Comparison of ENCODE assay signal across 8 cellular contexts in genomic region chr2:67476808-67477790, GRCh38.
DNase-seq lines count a peak whose midpoint lies in the region; TF ChIP-seq lines count a peak whose summit lies in the region.

No MANE protein-coding gene starts in this region.

- no peak overlapping the region for H3K4me2 ChIP-seq in smooth muscle cell

- no peaks in the 10 kb centered on the region for H3F3A ChIP-seq in smooth muscle cell (ENCODE audit: low read depth)

- no peaks in the 10 kb centered on the region for H3K79me2 ChIP-seq in smooth muscle cell (ENCODE audit: low read depth)

- peaks cover 5% of the 10 kb centered on the region for H3K4me1 ChIP-seq in smooth muscle cell (ENCODE audit: low read depth)

- no peaks in the 10 kb centered on the region for H3K9me3 ChIP-seq in smooth muscle cell (replicated peaks; ENCODE audit: low read depth)

- no peak overlapping the region for H3K9ac ChIP-seq in smooth muscle cell (ENCODE audit: low read depth)

- 51% methylated on average over 9 of the region's 9 CpGs for WGBS in smooth muscle cell (ENCODE audit: low lambda C conversion rate)

- H4K20me1 ChIP-seq in smooth muscle cell (ENCODE audit: low read depth) = no peaks in the 10 kb centered on the region

- no peak for TF ChIP-seq EP300 in Ishikawa (IDR thresholded peaks at IDR 0.05; ENCODE audit: borderline replicate concordance)

- no peak overlapping the region for H3K27ac ChIP-seq in smooth muscle cell (ENCODE audit: low read depth)

- H3K4me3 ChIP-seq in smooth muscle cell = no peak overlapping the region

- no peaks in the 10 kb centered on the region for H3K36me3 ChIP-seq in smooth muscle cell (ENCODE audit: low read depth)

- DNase-seq in D341Med (ENCODE audit: low spot score) (peak; percentile 30), SHP77 treated with DMSO at 0.1 percent for 48 hours (lab: John Stamatoyannopoulos, UW) (peak; percentile 40), glomerular endothelial cell (ENCODE audit: extremely low read depth, low read depth, low spot score) (peak; percentile 34), smooth muscle cell (lab: John Stamatoyannopoulos, UW; ENCODE audit: unreplicated experiment) (no peak)
- no peak for DNase-seq in stimulated activated CD4-positive, alpha-beta T cell treated with anti-CD3 and anti-CD28 coated beads, Interleukin-4, amount 100 ng/mL, for 4 hours
- no peak for DNase-seq in effector CD4-positive, alpha-beta T cell
- DNase-seq in stimulated activated naive CD4-positive, alpha-beta T cell treated with Interleukin-2 at 50 U/mL for 16 hours (lab: John Stamatoyannopoulos, UW) = no peak

- TF ChIP-seq RAD21 in Ishikawa (IDR thresholded peaks at IDR 0.05; ENCODE audit: low read depth) = peak; percentile 84

- peak overlapping the region; percentile 64 for H2AFZ ChIP-seq in smooth muscle cell (ENCODE audit: low read depth)

- H3K27me3 ChIP-seq in smooth muscle cell (ENCODE audit: low read depth) = no peaks in the 10 kb centered on the region

- TF ChIP-seq CTCF in smooth muscle cell (IDR thresholded peaks at IDR 0.05; ENCODE audit: borderline replicate concordance, insufficient read depth, poor library complexity, severe bottlenecking) = peak; percentile 50

TF ChIP-seq in Ishikawa, 13 proteins besides CTCF, POLR2A, EP300 and RAD21:
- no peak for TF ChIP-seq NFIC (IDR thresholded peaks at IDR 0.05)
- TF ChIP-seq CREB1 (IDR thresholded peaks at IDR 0.05; ENCODE audit: low read depth) = no peak
- no peak for TF ChIP-seq FOXM1 (IDR thresholded peaks at IDR 0.05; ENCODE audit: borderline replicate concordance, low read depth)
- no peak for TF ChIP-seq TCF12 (IDR thresholded peaks at IDR 0.05; ENCODE audit: low read depth)
- no peak for TF ChIP-seq TAF1 (IDR thresholded peaks at IDR 0.05; ENCODE audit: low read depth)
- no peak for TF ChIP-seq TEAD4 (IDR thresholded peaks at IDR 0.05)
- no peak for TF ChIP-seq ZBTB7A (IDR thresholded peaks at IDR 0.05; ENCODE audit: low read depth)
- TF ChIP-seq EGR1 (IDR thresholded peaks at IDR 0.05) = no peak
- no peak for TF ChIP-seq REST (IDR thresholded peaks at IDR 0.05; ENCODE audit: low read depth)
- TF ChIP-seq MAX (IDR thresholded peaks at IDR 0.05) = no peak
- no peak for TF ChIP-seq CEBPB (IDR thresholded peaks at IDR 0.05)
- no peak for TF ChIP-seq YY1 (IDR thresholded peaks at IDR 0.05; ENCODE audit: low read depth)
- no peak for TF ChIP-seq USF1 (IDR thresholded peaks at IDR 0.05)
TF ChIP-seq in Ishikawa: peak in this region for 0.

Comparison
In these comparisons a context has a peak if more than half of its experiments do, and no peak if none do; other contexts are left out.
1. DNase-seq: peak in D341Med (single experiment), SHP77 treated with DMSO at 0.1 percent for 48 hours (single experiment) and glomerular endothelial cell (single experiment); none in smooth muscle cell (single experiment), stimulated activated CD4-positive, alpha-beta T cell treated with anti-CD3 and anti-CD28 coated beads, Interleukin-4, amount 100 ng/mL, for 4 hours (0 of 2), effector CD4-positive, alpha-beta T cell (single experiment) and stimulated activated naive CD4-positive, alpha-beta T cell treated with Interleukin-2 at 50 U/mL for 16 hours (single experiment).